In genomic region chr6:119280080-119280479, GRCh38 we compare ENCODE assay signal across 12 cellular contexts.
DNase-seq lines count a peak whose midpoint lies in the region; ATAC-seq and TF ChIP-seq lines count a peak whose summit lies in the region.
"Had no signal": no experiment of that assay in that cellular context is flagged by ENCODE, and none has a peak within 500 bp of the region (broad histone marks: within the 10 kb centered on the region; RNA-seq: fewer than 3 reads in every experiment).

No MANE protein-coding gene starts in this region.

- H3K27me3 Mint-ChIP-seq in activated T-helper 1 cell treated with anti-CD3 and anti-CD28 coated beads, Interleukin-12 subunit alpha, Interleukin-12 subunit beta, Interleukin-2, Interleukin-4 antibody, amounts not matched to agents 30 ng/mL and 10 ng/mL and 1 ng/mL, durations not matched to agents 14 hours and 24 hours and 36 hours (ENCODE audit: insufficient read depth), result no peaks in the 10 kb centered on the region
- H3K27me3 Mint-ChIP-seq: B cell had no signal

- H4K20me1 ChIP-seq in osteoblast (ENCODE audit: insufficient read depth, low read length), result no peaks in the 10 kb centered on the region
- H4K20me1 ChIP-seq: BLaER1 treated with 17β-estradiol and CSF1 and Interleukin-3, amounts not matched to agents 10 nM and 100 nM had no signal

- H3K36me3 ChIP-seq in cardiac muscle cell, result no peaks in the 10 kb centered on the region
- no peaks in the 10 kb centered on the region for H3K36me3 ChIP-seq in right atrium auricular region
- H3K36me3 ChIP-seq in HEK293 (ENCODE audit: control insufficient read depth in 2 of 2, insufficient read depth in 1 of 2, low read length in 2 of 2), result no peaks in the 10 kb centered on the region
- H3K36me3 ChIP-seq in osteoblast (ENCODE audit: insufficient read depth, low read length), result no peaks in the 10 kb centered on the region
- H3K36me3 ChIP-seq in subcutaneous abdominal adipose tissue (ENCODE audit: control insufficient read depth in 5 of 5, insufficient read depth in 5 of 5, low read length in 5 of 5), result peaks cover 4 to 15% (median 6%) of the 10 kb centered on the region in 5 donors
- H3K36me3 ChIP-seq: BLaER1 treated with 17β-estradiol and CSF1 and Interleukin-3, amounts not matched to agents 10 nM and 100 nM had no signal

- no peak for TF ChIP-seq CTCF in cardiac muscle cell (IDR thresholded peaks at IDR 0.05; ENCODE audit: low read depth, low read length)
- TF ChIP-seq CTCF in right atrium auricular region (IDR thresholded peaks at IDR 0.05), result no peak
- TF ChIP-seq CTCF in HEK293 (tag by site-specific recombination; IDR thresholded peaks at IDR 0.05), result no peak
- TF ChIP-seq CTCF in osteoblast (IDR thresholded peaks at IDR 0.05; ENCODE audit: extremely low read depth, low read depth, low read length), result no peak

- H3K27ac Mint-ChIP-seq in activated T-helper 1 cell treated with anti-CD3 and anti-CD28 coated beads, Interleukin-12 subunit alpha, Interleukin-12 subunit beta, Interleukin-2, Interleukin-4 antibody, amounts not matched to agents 30 ng/mL and 10 ng/mL and 1 ng/mL, durations not matched to agents 14 hours and 24 hours and 36 hours, result no peak overlapping the region
- H3K27ac Mint-ChIP-seq: B cell; CD8-positive, alpha-beta T cell had no signal

- H3K4me3 Mint-ChIP-seq in activated T-helper 1 cell treated with anti-CD3 and anti-CD28 coated beads, Interleukin-12 subunit alpha, Interleukin-12 subunit beta, Interleukin-2, Interleukin-4 antibody, amounts not matched to agents 30 ng/mL and 10 ng/mL and 1 ng/mL, durations not matched to agents 14 hours and 24 hours and 36 hours, result no peak overlapping the region
- H3K4me3 Mint-ChIP-seq: B cell; CD8-positive, alpha-beta T cell; H9 had no signal

- H3K27ac ChIP-seq in cardiac muscle cell (peak overlapping the region; percentile 76), right atrium auricular region (no peak overlapping the region), HEK293 (ENCODE audit: extremely low read depth, low read depth, low read length) (no peak overlapping the region), osteoblast (ENCODE audit: low read depth, low read length) (peak overlapping the region; percentile 53), subcutaneous abdominal adipose tissue (ENCODE audit: low read depth, low read length) (peak overlapping the region; percentile 38)
- H3K27ac ChIP-seq: BLaER1 treated with 17β-estradiol and CSF1 and Interleukin-3, amounts not matched to agents 10 nM and 100 nM had no signal

- H3K4me1 ChIP-seq in cardiac muscle cell (ENCODE audit: low read depth), result peaks cover 15% of the 10 kb centered on the region
- H3K4me1 ChIP-seq in right atrium auricular region, result no peaks in the 10 kb centered on the region
- no peaks in the 10 kb centered on the region for H3K4me1 ChIP-seq in HEK293 (ENCODE audit: control insufficient read depth, insufficient read depth, low read length)
- peaks cover 33% of the 10 kb centered on the region for H3K4me1 ChIP-seq in osteoblast (ENCODE audit: insufficient read depth, low read length)
- H3K4me1 ChIP-seq in subcutaneous abdominal adipose tissue (ENCODE audit: control insufficient read depth in 5 of 5, insufficient read depth in 5 of 5, low read length in 5 of 5), result peaks cover 0 to 23% (median 16%) of the 10 kb centered on the region in 5 donors
- H3K4me1 ChIP-seq: BLaER1 treated with 17β-estradiol and CSF1 and Interleukin-3, amounts not matched to agents 10 nM and 100 nM had no signal

- no peak overlapping the region for H2AFZ ChIP-seq in osteoblast (ENCODE audit: low read length)

- no peak for ATAC-seq in left colon
- ATAC-seq: CD8-positive, alpha-beta T cell had no signal

- H3K4me2 ChIP-seq in osteoblast (ENCODE audit: insufficient read depth, low read length), result peak overlapping the region; percentile 24
- H3K4me2 ChIP-seq: BLaER1 treated with 17β-estradiol and CSF1 and Interleukin-3, amounts not matched to agents 10 nM and 100 nM had no signal

- no peaks in the 10 kb centered on the region for H3K79me2 ChIP-seq in osteoblast (ENCODE audit: insufficient read depth, low read length)

- intact Hi-C loops in left colon (cut with DNase I, micrococcal nuclease), result no loop called here
- intact Hi-C loops in activated T-helper 1 cell treated with anti-CD3 and anti-CD28 coated beads, Interleukin-12 subunit alpha, Interleukin-12 subunit beta, Interleukin-2, Interleukin-4 antibody, amounts not matched to agents 30 ng/mL and 10 ng/mL and 1 ng/mL, durations not matched to agents 14 hours and 24 hours and 36 hours (cut with micrococcal nuclease), result no loop called here

- no peak overlapping the region for H3K9ac ChIP-seq in subcutaneous abdominal adipose tissue (ENCODE audit: low read length in 5 of 5)
- H3K9ac ChIP-seq: BLaER1 treated with 17β-estradiol and CSF1 and Interleukin-3, amounts not matched to agents 10 nM and 100 nM had no signal

- CTCF ChIA-PET in HEK293 (lab: Yijun Ruan, JAX), result no interaction called here

- H3K36me3 Mint-ChIP-seq in activated T-helper 1 cell treated with anti-CD3 and anti-CD28 coated beads, Interleukin-12 subunit alpha, Interleukin-12 subunit beta, Interleukin-2, Interleukin-4 antibody, amounts not matched to agents 30 ng/mL and 10 ng/mL and 1 ng/mL, durations not matched to agents 14 hours and 24 hours and 36 hours (ENCODE audit: low read depth), result peaks cover 22% of the 10 kb centered on the region

- peaks cover 16% of the 10 kb centered on the region for H3K4me1 Mint-ChIP-seq in activated T-helper 1 cell treated with anti-CD3 and anti-CD28 coated beads, Interleukin-12 subunit alpha, Interleukin-12 subunit beta, Interleukin-2, Interleukin-4 antibody, amounts not matched to agents 30 ng/mL and 10 ng/mL and 1 ng/mL, durations not matched to agents 14 hours and 24 hours and 36 hours (ENCODE audit: low read depth)
- H3K4me1 Mint-ChIP-seq: H9 had no signal

- H3K9me3 ChIP-seq in cardiac muscle cell (ENCODE audit: low read depth) (no peaks in the 10 kb centered on the region), right atrium auricular region (no peaks in the 10 kb centered on the region), HEK293 (ENCODE audit: control insufficient read depth, insufficient read depth, low read depth, low read length) (no peaks in the 10 kb centered on the region), osteoblast (ENCODE audit: low read depth, low read length) (no peaks in the 10 kb centered on the region), subcutaneous abdominal adipose tissue (ENCODE audit: control insufficient read depth in 5 of 5, low read length in 5 of 5) (no peaks in the 10 kb centered on the region)

- no peaks in the 10 kb centered on the region for H3K9me3 Mint-ChIP-seq in activated T-helper 1 cell treated with anti-CD3 and anti-CD28 coated beads, Interleukin-12 subunit alpha, Interleukin-12 subunit beta, Interleukin-2, Interleukin-4 antibody, amounts not matched to agents 30 ng/mL and 10 ng/mL and 1 ng/mL, durations not matched to agents 14 hours and 24 hours and 36 hours
- H3K9me3 Mint-ChIP-seq: CD8-positive, alpha-beta T cell; H9 had no signal

- DNase-seq in cardiac muscle cell (ENCODE audit: low read depth in 1 of 2, low spot score in 1 of 2) (no peak), right atrium auricular region (ENCODE audit: low spot score) (no peak), osteoblast (ENCODE audit: insufficient read length, low spot score, missing footprints) (no peak), left colon (no peak)
- DNase-seq in activated T-helper 1 cell treated with anti-CD3 and anti-CD28 coated beads, Interleukin-12 subunit alpha, Interleukin-12 subunit beta, Interleukin-2, Interleukin-4 antibody, amounts not matched to agents 30 ng/mL and 10 ng/mL and 1 ng/mL, durations not matched to agents 14 hours and 24 hours and 36 hours (ENCODE audit: low spot score), result no peak
- DNase-seq: Calu3; CD8-positive, alpha-beta T cell; H9 had no signal

- POLR2A ChIA-PET in HEK293 (lab: Yijun Ruan, JAX), result no interaction called here

- H3K4me3 ChIP-seq in cardiac muscle cell, result no peak overlapping the region
- H3K4me3 ChIP-seq in right atrium auricular region, result no peak overlapping the region
- no peak overlapping the region for H3K4me3 ChIP-seq in HEK293 (ENCODE audit: low read depth, low read length)
- H3K4me3 ChIP-seq in osteoblast (ENCODE audit: insufficient read depth, low read length), result no peak overlapping the region
- H3K4me3 ChIP-seq in subcutaneous abdominal adipose tissue (ENCODE audit: low read depth in 1 of 5, low read length in 5 of 5), result no peak overlapping the region
- H3K4me3 ChIP-seq: BLaER1 treated with 17β-estradiol and CSF1 and Interleukin-3, amounts not matched to agents 10 nM and 100 nM had no signal

- H3K27me3 ChIP-seq in cardiac muscle cell (no peaks in the 10 kb centered on the region), right atrium auricular region (no peaks in the 10 kb centered on the region), osteoblast (ENCODE audit: insufficient read depth, low read length) (no peaks in the 10 kb centered on the region), subcutaneous abdominal adipose tissue (ENCODE audit: control insufficient read depth in 5 of 5, insufficient read depth in 4 of 5, low read length in 5 of 5) (no peaks in the 10 kb centered on the region)
- H3K27me3 ChIP-seq: BLaER1 treated with 17β-estradiol and CSF1 and Interleukin-3, amounts not matched to agents 10 nM and 100 nM had no signal

TF ChIP-seq in HEK293, 187 proteins besides CTCF, POLR2A, EP300 and RAD21:
- TF ChIP-seq ZNF223 (tag by site-specific recombination; IDR thresholded peaks at IDR 0.05) (no peak), GLIS2 (tag by site-specific recombination; IDR thresholded peaks at IDR 0.05) (no peak), OSR2 (tag by site-specific recombination; IDR thresholded peaks at IDR 0.05) (0 out of 2 replicates have a peak, but pooled peaks have one; percentile 16)

Comparison
In these comparisons a context has a peak if more than half of its experiments do, and no peak if none do; other contexts are left out.
1. H3K27ac ChIP-seq: peak in cardiac muscle cell (single experiment), osteoblast (single experiment) and subcutaneous abdominal adipose tissue (single experiment); none in right atrium auricular region (0 of 2) and HEK293 (single experiment).